23 cellular contexts compared by ENCODE assay signal in genomic region chr7:16914771-16915170, GRCh38. TPM values are rescaled to one million over a fixed set of nuclear protein-coding genes. Genes with fewer than 3 reads are reported as not detected.
DNase-seq lines count a peak whose midpoint lies in the region; ATAC-seq, FAIRE-seq and TF ChIP-seq lines count a peak whose summit lies in the region.
"Had no signal": no experiment of that assay in that cellular context is flagged by ENCODE, and none has a peak within 500 bp of the region (broad histone marks: within the 10 kb centered on the region; RNA-seq: fewer than 3 reads in every experiment).

No MANE protein-coding gene starts in this region.

- H3K4me1 Mint-ChIP-seq in astrocyte (ENCODE audit: low read depth, unreplicated experiment): peaks cover 35% of the 10 kb centered on the region
- H3K4me1 Mint-ChIP-seq: activated naive CD4-positive, alpha-beta T cell treated with anti-CD3 and anti-CD28 coated beads, Interleukin-2, amount 10 ng/mL, durations not matched to agents 7 days and 5 days had no signal

- H3K23ac ChIP-seq in IMR-90 (ENCODE audit: low read depth, low read length): no peak overlapping the region

- peak overlapping the region; percentile 55; the same call in 1 of the 2 replicates for H4K91ac ChIP-seq in IMR-90 (ENCODE audit: insufficient read depth, low read depth, low read length)

- TF ChIP-seq RAD21 in IMR-90 (IDR thresholded peaks at IDR 0.05; ENCODE audit: low read length): no peak

- H4K8ac ChIP-seq in IMR-90 (ENCODE audit: low read depth in 2 of 2, low read length in 2 of 2): peak overlapping the region in 1 of 2 experiments; percentile 60; a peak in 1 of 4 replicates

- no TSS peak for BruUV-seq in IMR-90 (replicated peaks; lab: Mats Ljungman, UMichigan)

- H2AK5ac ChIP-seq in IMR-90 (ENCODE audit: low read depth, low read length): peak overlapping the region; percentile 83

- H3K79me2 ChIP-seq in astrocyte (ENCODE audit: insufficient read depth, low read length): no peaks in the 10 kb centered on the region
- H3K79me2 ChIP-seq: parathyroid adenoma had no signal

- in situ Hi-C loops in IMR-90 (cut with MboI; ENCODE audit: low sequenced_read_pairs): loop anchor here (10.0 to 25.0 kb wide), 4 partner anchors 220 to 1423 kb away; no protein-coding TSS in a partner anchor

- no peaks in the 10 kb centered on the region for H3K27me3 ChIP-seq in IMR-90 (ENCODE audit: control insufficient read depth, insufficient read depth, low read length)
- no peaks in the 10 kb centered on the region for H3K27me3 ChIP-seq in astrocyte (ENCODE audit: insufficient read depth, low read length)
- H3K27me3 ChIP-seq: vagina had no signal

- H3K9me1 ChIP-seq in IMR-90 (ENCODE audit: insufficient read depth, low read length): peaks cover 3% of the 10 kb centered on the region; the same call in 1 of the 2 replicates

- H2BK20ac ChIP-seq in IMR-90 (ENCODE audit: low read depth, low read length): peak overlapping the region; percentile 78; the same call in 1 of the 2 replicates

- no peak overlapping the region for H2AK9ac ChIP-seq in IMR-90 (replicated peaks; ENCODE audit: low read depth, low read length, poor library complexity)

- POLR2A ChIA-PET in IMR-90 (lab: Charles Lee; ENCODE audit: unreplicated experiment): no interaction called here

- FAIRE-seq in astrocyte (lab: Jason Lieb, UNC): no peak
- FAIRE-seq: frontal cortex had no signal

- H3K27ac ChIP-seq in IMR-90 (ENCODE audit: insufficient read depth, low read length) (no peak overlapping the region), astrocyte (ENCODE audit: low read depth, low read length) (no peak overlapping the region)
- H3K27ac ChIP-seq: lower lobe of right lung, parathyroid adenoma, vagina, WERI-Rb-1 had no signal

- CTCF ChIA-PET in IMR-90 (lab: Yijun Ruan, JAX): interaction anchor here (1.4 kb wide), 1 partner anchor 20 kb away, joined by 6 read pairs; no protein-coding TSS in a partner anchor

- H3K27ac Mint-ChIP-seq in astrocyte (ENCODE audit: unreplicated experiment): peak overlapping the region; percentile 76
- no peak overlapping the region for H3K27ac Mint-ChIP-seq in activated naive CD4-positive, alpha-beta T cell treated with anti-CD3 and anti-CD28 coated beads, Interleukin-2, amount 50 U/mL, for 72 hours
- H3K27ac Mint-ChIP-seq: activated CD8-positive, alpha-beta T cell treated with anti-CD3 and anti-CD28 coated beads for 36 hours; activated naive CD4-positive, alpha-beta T cell treated with anti-CD3 and anti-CD28 coated beads, Interleukin-2, amount 10 ng/mL, durations not matched to agents 7 days and 5 days had no signal

- H4K20me1 ChIP-seq in IMR-90 (ENCODE audit: insufficient read depth, low read length) (no peaks in the 10 kb centered on the region; the same call in 1 of the 2 replicates), astrocyte (ENCODE audit: insufficient read depth, low read length) (no peaks in the 10 kb centered on the region)

- peak overlapping the region; percentile 75; the same call in 1 of the 3 replicates for H2BK15ac ChIP-seq in IMR-90 (ENCODE audit: low read depth, low read length)

- H3K14ac ChIP-seq in IMR-90 (replicated peaks; ENCODE audit: low read depth, low read length): peak overlapping the region; percentile 64; the same call in 1 of the 2 replicates

- H3K4me3 ChIP-seq in IMR-90 (ENCODE audit: insufficient read depth, low read depth, low read length) (no peak overlapping the region), astrocyte (ENCODE audit: insufficient read depth, low read depth, low read length) (no peak overlapping the region)
- H3K4me3 ChIP-seq: lower lobe of right lung, vagina had no signal

- peak overlapping the region; percentile 68; the same call in 1 of the 2 replicates for H3K4ac ChIP-seq in IMR-90 (ENCODE audit: low read depth, low read length)

- peak overlapping the region; percentile 7; the same call in 1 of the 2 replicates for H4K5ac ChIP-seq in IMR-90 (ENCODE audit: low read depth, low read length)

- no peak overlapping the region for H3K4me3 Mint-ChIP-seq in astrocyte (ENCODE audit: unreplicated experiment)
- H3K4me3 Mint-ChIP-seq: activated CD8-positive, alpha-beta T cell treated with anti-CD3 and anti-CD28 coated beads for 36 hours; activated naive CD4-positive, alpha-beta T cell treated with anti-CD3 and anti-CD28 coated beads, Interleukin-2, amount 10 ng/mL, durations not matched to agents 7 days and 5 days; activated T-cell treated with anti-CD3 and anti-CD28 coated beads, Interleukin-2, amount 50 U/mL, for 4 hours; naive thymus-derived CD4-positive, alpha-beta T cell had no signal

- H2BK5ac ChIP-seq in IMR-90 (ENCODE audit: low read depth, low read length, poor library complexity, severe bottlenecking): peak overlapping the region; percentile 76

- no CpG with 5 or more reads among the region's 4 CpGs for WGBS in IMR-90 (ENCODE audit: extremely low coverage in 2 of 2, insufficient read length in 1 of 2), 2 experiments

- peaks cover 2% of the 10 kb centered on the region for H3K9me3 Mint-ChIP-seq in astrocyte (ENCODE audit: unreplicated experiment)
- H3K9me3 Mint-ChIP-seq in activated naive CD4-positive, alpha-beta T cell treated with anti-CD3 and anti-CD28 coated beads, Interleukin-2, amount 50 U/mL, for 72 hours: peaks cover 0 to 14% of the 10 kb centered on the region in 2 donors
- H3K9me3 Mint-ChIP-seq: activated CD8-positive, alpha-beta T cell treated with anti-CD3 and anti-CD28 coated beads for 36 hours; activated naive CD4-positive, alpha-beta T cell treated with anti-CD3 and anti-CD28 coated beads, Interleukin-2, amount 10 ng/mL, durations not matched to agents 7 days and 5 days had no signal

- peak overlapping the region; percentile 75; the same call in 1 of the 2 replicates for H3K18ac ChIP-seq in IMR-90 (ENCODE audit: low read depth, low read length)

- H3K4me1 ChIP-seq in IMR-90 (ENCODE audit: control insufficient read depth, insufficient read depth, low read length) (peaks cover 7% of the 10 kb centered on the region; the same call in 1 of the 2 replicates), astrocyte (ENCODE audit: insufficient read depth, low read length) (peaks cover 17% of the 10 kb centered on the region)
- H3K4me1 ChIP-seq: lower lobe of right lung, parathyroid adenoma, vagina had no signal

- intact Hi-C loops in IMR-90 (cut with micrococcal nuclease): loop anchor here (5.0 to 10.0 kb wide), 3 partner anchors 267 to 490 kb away; partner anchors contain the start of genes ANKMY2, BZW2 and CRPPA

- TF ChIP-seq CTCF in IMR-90 (conservative IDR thresholded peaks at IDR 0.05; ENCODE audit: low read depth, low read length) (no peak), astrocyte (IDR thresholded peaks at IDR 0.05; ENCODE audit: insufficient read depth, low read depth, low read length) (no peak)

- TF ChIP-seq POLR2A in IMR-90 (IDR thresholded peaks at IDR 0.05; ENCODE audit: low read depth, low read length): no peak

- H3K27me3 Mint-ChIP-seq in astrocyte (ENCODE audit: low read depth, unreplicated experiment): no peaks in the 10 kb centered on the region

- DNase-seq in IMR-90: no peak
- DNase-seq in astrocyte (ENCODE audit: low read depth): no peak
- DNase-seq in islet precursor cell: peak; percentile 65
- DNase-seq in nucleus accumbens (lab: John Stamatoyannopoulos, UW): no peak
- no peak for DNase-seq in activated naive CD4-positive, alpha-beta T cell treated with anti-CD3 and anti-CD28 coated beads, Interleukin-2, amount 50 U/mL, for 72 hours (ENCODE audit: low spot score in 2 of 2)
- DNase-seq in KG1 (lab: John Stamatoyannopoulos, UW): no peak
- DNase-seq: activated CD8-positive, alpha-beta T cell treated with anti-CD3 and anti-CD28 coated beads for 36 hours; activated naive CD4-positive, alpha-beta T cell treated with anti-CD3 and anti-CD28 coated beads, Interleukin-2, amount 10 ng/mL, durations not matched to agents 7 days and 5 days; activated T-cell treated with anti-CD3 and anti-CD28 coated beads, Interleukin-2, amount 50 U/mL, for 4 hours; AML-193; COR-L47; GDM1; lower lobe of right lung; naive thymus-derived CD4-positive, alpha-beta T cell; NCI-H187 treated with DMSO at 0.1 percent for 48 hours; NCI-H446; stimulated activated CD4-positive, alpha-beta T cell treated with anti-CD3 and anti-CD28 coated beads, Interleukin-4, amount 100 ng/mL, for 24 hours; WERI-Rb-1 had no signal

- H3K4me2 ChIP-seq in IMR-90 (ENCODE audit: low read depth, low read length): no peak overlapping the region
- no peak overlapping the region for H3K4me2 ChIP-seq in astrocyte (ENCODE audit: low read length)

- peak overlapping the region; percentile 47; the same call in 1 of the 2 replicates for H2BK120ac ChIP-seq in IMR-90 (ENCODE audit: low read depth, low read length)

- H3K36me3 Mint-ChIP-seq in astrocyte (ENCODE audit: low read depth, unreplicated experiment): no peaks in the 10 kb centered on the region
- H3K36me3 Mint-ChIP-seq in activated naive CD4-positive, alpha-beta T cell treated with anti-CD3 and anti-CD28 coated beads, Interleukin-2, amount 50 U/mL, for 72 hours: no peaks in the 10 kb centered on the region
- H3K36me3 Mint-ChIP-seq: activated naive CD4-positive, alpha-beta T cell treated with anti-CD3 and anti-CD28 coated beads, Interleukin-2, amount 10 ng/mL, durations not matched to agents 7 days and 5 days; naive thymus-derived CD4-positive, alpha-beta T cell had no signal

- H2AFZ ChIP-seq in IMR-90 (replicated peaks; ENCODE audit: low read length, poor library complexity) (no peak overlapping the region), astrocyte (ENCODE audit: low read depth, low read length) (no peak overlapping the region)
- H2AFZ ChIP-seq: parathyroid adenoma had no signal

- H3K36me3 ChIP-seq in IMR-90 (ENCODE audit: control insufficient read depth, insufficient read depth, low read length) (no peaks in the 10 kb centered on the region), astrocyte (ENCODE audit: insufficient read depth, low read length) (no peaks in the 10 kb centered on the region)
- H3K36me3 ChIP-seq: lower lobe of right lung, vagina, WERI-Rb-1 had no signal

- H3K56ac ChIP-seq in IMR-90 (ENCODE audit: extremely low read depth, insufficient read depth, low read length): no peak overlapping the region

- H3K9ac ChIP-seq in IMR-90 (ENCODE audit: low read depth, low read length): no peak overlapping the region
- no peak overlapping the region for H3K9ac ChIP-seq in astrocyte (ENCODE audit: low read length)
- H3K9ac ChIP-seq: parathyroid adenoma had no signal

- no peaks in the 10 kb centered on the region for H3K79me1 ChIP-seq in IMR-90 (ENCODE audit: low read depth in 1 of 2, low read length in 2 of 2)

- ATAC-seq in IMR-90 (ENCODE audit: low read depth): no peak
- ATAC-seq in activated naive CD4-positive, alpha-beta T cell treated with anti-CD3 and anti-CD28 coated beads, Interleukin-2, amount 50 U/mL, for 72 hours: no peak
- no peak for ATAC-seq in HG03196 (IDR thresholded peaks at IDR 0.05; ENCODE audit: unreplicated experiment)
- ATAC-seq: lower lobe of right lung; naive thymus-derived CD4-positive, alpha-beta T cell; Right ventricle myocardium inferior had no signal

- dilution Hi-C loops in IMR-90 (cut with HindIII; ENCODE audit: low sequenced_read_pairs, unreplicated experiment): no loop called here

- H3K9me3 ChIP-seq in IMR-90 (ENCODE audit: control insufficient read depth, insufficient read depth, low read length) (no peaks in the 10 kb centered on the region), astrocyte (ENCODE audit: insufficient read depth, low read depth, low read length) (no peaks in the 10 kb centered on the region)
- H3K9me3 ChIP-seq: lower lobe of right lung, vagina had no signal

RNA-seq across cellular contexts. Expression of gene AGR3, which starts 33.0 kb away (rescaled TPM):
- total RNA-seq in IMR-90 (2012; rRNA removed): not detected in 2 replicates
- polyA plus RNA-seq in IMR-90 (2012; rRNA removed): not detected in 2 replicates
- polyA plus RNA-seq in IMR-90 (2012; cell fraction: cytosol; rRNA removed): not detected in 2 replicates
- not detected in 2 replicates for polyA plus RNA-seq in IMR-90 (2012; cell fraction: nucleus; rRNA removed; ENCODE audit: low replicate concordance)
- total RNA-seq in astrocyte: not detected in 2 replicates
- total RNA-seq in activated naive CD4-positive, alpha-beta T cell treated with anti-CD3 and anti-CD28 coated beads, Interleukin-2, amount 50 U/mL, for 72 hours: not detected
- total RNA-seq: activated CD8-positive, alpha-beta T cell treated with anti-CD3 and anti-CD28 coated beads for 36 hours; activated T-cell treated with anti-CD3 and anti-CD28 coated beads, Interleukin-2, amount 50 U/mL, for 4 hours; frontal cortex; naive thymus-derived CD4-positive, alpha-beta T cell; Right ventricle myocardium inferior; vagina had no signal
- polyA plus RNA-seq: naive thymus-derived CD4-positive, alpha-beta T cell had no signal
